ENCODE assay signal across 1 cellular context in genomic region chr1:212792396-212792908, GRCh38.
TF ChIP-seq lines count a peak whose summit lies in the region.

No MANE protein-coding gene starts in this region.

TF ChIP-seq in H1, 55 proteins besides CTCF, POLR2A, EP300 and RAD21:
- TF ChIP-seq EZH2 (IDR thresholded peaks at IDR 0.05; ENCODE audit: low read depth, low read length, severe bottlenecking), result no peak
- no peak for TF ChIP-seq NRF1 (IDR thresholded peaks at IDR 0.05; ENCODE audit: low read depth, low read length)
- TF ChIP-seq EGR1 (IDR thresholded peaks at IDR 0.05; ENCODE audit: borderline replicate concordance, low read depth, low read length), result no peak
- no peak for TF ChIP-seq POU5F1 (IDR thresholded peaks at IDR 0.05; ENCODE audit: low read depth, low read length)
- TF ChIP-seq TAF7 (optimal IDR thresholded peaks at IDR 0.05; ENCODE audit: borderline replicate concordance, low read depth, low read length), result no peak
- TF ChIP-seq GABPA (IDR thresholded peaks at IDR 0.05; ENCODE audit: borderline replicate concordance, insufficient read depth, low read length), result no peak
- TF ChIP-seq KDM5A (IDR thresholded peaks at IDR 0.05; ENCODE audit: low read length), result no peak
- TF ChIP-seq SP4 (IDR thresholded peaks at IDR 0.05; ENCODE audit: low read length), result no peak
- no peak for TF ChIP-seq SP1 (IDR thresholded peaks at IDR 0.05; ENCODE audit: low read depth, low read length)
- TF ChIP-seq TAF1 (IDR thresholded peaks at IDR 0.05; ENCODE audit: low read depth, low read length), result no peak
- TF ChIP-seq USF2 (IDR thresholded peaks at IDR 0.05; ENCODE audit: low read length), result no peak
- TF ChIP-seq MAX (IDR thresholded peaks at IDR 0.05), result no peak
- no peak for TF ChIP-seq NANOG (IDR thresholded peaks at IDR 0.05; ENCODE audit: insufficient read depth, low read depth, low read length, poor library complexity, severe bottlenecking)
- TF ChIP-seq FOSL1 (IDR thresholded peaks at IDR 0.05; ENCODE audit: insufficient read depth, low read depth, low read length), result no peak
- TF ChIP-seq HDAC2 (IDR thresholded peaks at IDR 0.05; ENCODE audit: borderline replicate concordance in 1 of 2, low read depth in 2 of 2, low read length in 2 of 2), result no peak
